1 cellular context compared by ENCODE assay signal in genomic region chr1:222373831-222374603, GRCh38.
TF ChIP-seq lines count a peak whose summit lies in the region.

No MANE protein-coding gene starts in this region.

TF ChIP-seq in IMR-90, 13 proteins besides CTCF, POLR2A, EP300 and RAD21 (continued from another document):
- TF ChIP-seq BHLHE40 (IDR thresholded peaks at IDR 0.05; ENCODE audit: low read depth, low read length) (no peak), USF2 (IDR thresholded peaks at IDR 0.05; ENCODE audit: low read depth, low read length) (no peak), SMC3 (IDR thresholded peaks at IDR 0.05; ENCODE audit: low read depth, low read length) (no peak)
